In the genomic region with DNA sequence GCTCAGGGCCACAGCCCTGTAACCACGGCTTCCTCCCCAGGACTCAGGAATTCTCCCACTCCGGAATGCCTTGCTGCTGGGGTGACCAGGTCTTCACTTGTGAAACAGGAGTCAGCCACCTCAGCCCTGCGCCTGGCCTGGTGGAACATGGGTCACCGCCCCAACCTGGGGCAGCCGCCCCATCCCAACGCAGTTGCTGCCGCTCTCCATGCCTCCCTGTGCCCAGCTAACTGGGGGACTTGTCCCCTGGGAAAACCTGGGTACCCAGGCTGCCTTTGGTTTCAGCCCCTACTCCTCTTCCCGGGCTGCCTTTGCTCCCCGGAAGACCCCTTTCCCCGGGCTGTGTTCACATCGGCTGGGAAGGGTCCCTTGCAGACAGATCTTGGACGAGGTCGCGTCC, we compare ENCODE assay signal across 9 cellular contexts. TPM values are rescaled to one million over a fixed set of nuclear protein-coding genes. Genes with fewer than 3 reads are reported as not detected.
A peak's percentile ranks its signal among the peaks of the same experiment; 100 is the strongest.
DNase-seq lines count a peak whose midpoint lies in the region; ATAC-seq, FAIRE-seq and TF ChIP-seq lines count a peak whose summit lies in the region.
"Not testable (repeated sequence)": the region's sequence is repeated elsewhere in the genome, so short reads cannot be mapped to it uniquely, and the experiment has no call there.
"Had no signal": no experiment of that assay in that cellular context is flagged by ENCODE, and none has a peak within 500 bp of the region (broad histone marks: within the 10 kb centered on the region; RNA-seq: fewer than 3 reads in every experiment).

No MANE protein-coding gene starts in this region.

- H3K4me1 ChIP-seq in ES-I3 (ENCODE audit: insufficient read depth, low read length); K562 (replicated peaks in 1 of 2; ENCODE audit: control insufficient read depth in 2 of 2, insufficient read depth in 2 of 2, low read length in 2 of 2); esophagus muscularis mucosa: not testable (repeated sequence)
- peaks cover 11% of the 10 kb centered on the region for H3K4me1 ChIP-seq in keratinocyte (ENCODE audit: control insufficient read depth, extremely low read depth, insufficient read depth, low read length)

- DNase-seq in RCC 7860 (ENCODE audit: low spot score), result peak; percentile 38
- not testable (repeated sequence) for DNase-seq in K562 (ENCODE audit: extremely low read depth in 1 of 4, low spot score in 3 of 4); esophagus muscularis mucosa (ENCODE audit: extremely low spot score); keratinocyte (ENCODE audit: low read depth, low spot score); omental fat pad (ENCODE audit: low spot score)
- DNase-seq in stimulated activated CD8-positive, alpha-beta memory T cell treated with anti-CD3 and anti-CD28 coated beads, Interleukin-4, amount 100 ng/mL, for 48 hours, result peak; percentile 22

- not testable (repeated sequence) for H2AFZ ChIP-seq in K562 (ENCODE audit: low read depth, low read length); keratinocyte (ENCODE audit: control insufficient read depth, low read length)

- H3K9me3 ChIP-seq in ES-I3 (ENCODE audit: control insufficient read depth, insufficient read depth, low read length); K562 (replicated peaks; ENCODE audit: control insufficient read depth, insufficient read depth, low read depth, low read length); esophagus muscularis mucosa; keratinocyte (ENCODE audit: control insufficient read depth, low read depth, low read length): not testable (repeated sequence)

- BruUV-seq in K562 (replicated peaks; lab: Mats Ljungman, UMichigan), result not testable (repeated sequence)

- in situ Hi-C loops in K562 (cut with MboI), result not testable (repeated sequence)

- not testable (repeated sequence) for H3K36me3 ChIP-seq in ES-I3 (ENCODE audit: insufficient read depth, low read length); K562 (ENCODE audit: control insufficient read depth, insufficient read depth, low read length); esophagus muscularis mucosa; keratinocyte (ENCODE audit: control insufficient read depth in 2 of 2, extremely low read depth in 1 of 2, insufficient read depth in 2 of 2, low read length in 2 of 2)

- H3K79me2 ChIP-seq in K562 (ENCODE audit: control insufficient read depth, insufficient read depth, low read length); keratinocyte (ENCODE audit: control insufficient read depth, insufficient read depth, low read length): not testable (repeated sequence)

- WGBS in K562 (ENCODE audit: insufficient coverage, low coverage, missing lambda C conversion rate), result 18% methylated on average over 12 of the region's 14 CpGs
- WGBS in esophagus muscularis mucosa, result no CpG with 5 or more reads among the region's 14 CpGs

- not testable (repeated sequence) for H3K27ac ChIP-seq in K562 (ENCODE audit: extremely low read depth, low read depth, low read length); esophagus muscularis mucosa (replicated peaks in 1 of 4)
- peak overlapping the region; percentile 75 for H3K27ac ChIP-seq in keratinocyte (ENCODE audit: control insufficient read depth, insufficient read depth, low read length)

- TF ChIP-seq POLR2A in K562 (conservative IDR thresholded peaks at IDR 0.05); esophagus muscularis mucosa (IDR thresholded peaks at IDR 0.05; ENCODE audit: low read depth): not testable (repeated sequence)

- POLR2A ChIA-PET in K562 (lab: Yijun Ruan, JAX), result not testable (repeated sequence)

- H4K20me1 ChIP-seq in K562 (replicated peaks; ENCODE audit: control insufficient read depth, insufficient read depth, low read length); keratinocyte (ENCODE audit: control insufficient read depth, extremely low read depth, insufficient read depth, low read length): not testable (repeated sequence)

- H3K9me1 ChIP-seq in K562 (ENCODE audit: control insufficient read depth, insufficient read depth, low read length); keratinocyte (ENCODE audit: control insufficient read depth, extremely low read depth, insufficient read depth, low read length): not testable (repeated sequence)

- dilution Hi-C loops in keratinocyte (cut with MboI; ENCODE audit: extremely low pct_ligation_motif_present, low sequenced_read_pairs), result not testable (repeated sequence)

- not testable (repeated sequence) for TF ChIP-seq EP300 in K562 (IDR thresholded peaks at IDR 0.05; ENCODE audit: low read length); esophagus muscularis mucosa (IDR thresholded peaks at IDR 0.05)

- CTCF ChIA-PET in K562 (lab: Yijun Ruan, JAX; ENCODE audit: low intra/inter-chr PET ratio), result not testable (repeated sequence)

- not testable (repeated sequence) for H3K4me3 ChIP-seq in K562
- peak overlapping the region in 3 of 4 donors; percentile 37 to 45 (median 43) for H3K4me3 ChIP-seq in esophagus muscularis mucosa
- peak overlapping the region in 1 of 3 experiments; percentile 16 for H3K4me3 ChIP-seq in keratinocyte (ENCODE audit: control insufficient read depth in 2 of 3, extremely low read depth in 1 of 3, insufficient read depth in 2 of 3, low read depth in 1 of 3, low read length in 3 of 3)

- H3K9ac ChIP-seq in ES-I3 (ENCODE audit: low read depth, low read length) (peak overlapping the region; percentile 42), keratinocyte (ENCODE audit: control insufficient read depth, extremely low read depth, insufficient read depth, low read length) (peak overlapping the region; percentile 67)
- not testable (repeated sequence) for H3K9ac ChIP-seq in K562 (ENCODE audit: insufficient read depth in 1 of 2, low read depth in 2 of 2, low read length in 2 of 2)

- H3K4me2 ChIP-seq in K562 (ENCODE audit: insufficient read depth, low read length), result not testable (repeated sequence)
- peak overlapping the region; percentile 56 for H3K4me2 ChIP-seq in keratinocyte (ENCODE audit: control insufficient read depth, extremely low read depth, insufficient read depth, low read depth, low read length)

- not testable (repeated sequence) for H3K27me3 ChIP-seq in K562 (ENCODE audit: control insufficient read depth in 2 of 2, insufficient read depth in 2 of 2, low read length in 2 of 2); esophagus muscularis mucosa; keratinocyte (ENCODE audit: control insufficient read depth, extremely low read depth, insufficient read depth, low read length)

- ATAC-seq in K562 (peak; percentile 31; the same call in 2 of the 3 replicates), omental fat pad (ENCODE audit: low FRiP score) (peak; percentile 10)

- not testable (repeated sequence) for TF ChIP-seq CTCF in K562 (IDR thresholded peaks at IDR 0.05 in 2 of 3, conservative IDR thresholded peaks at IDR 0.05 in 1 of 3; ENCODE audit: insufficient read depth in 2 of 3, low read depth in 1 of 3, low read length in 3 of 3); esophagus muscularis mucosa (IDR thresholded peaks at IDR 0.05); keratinocyte (optimal IDR thresholded peaks at IDR 0.05 in 1 of 3, IDR thresholded peaks at IDR 0.05 in 1 of 3, conservative IDR thresholded peaks at IDR 0.05 in 1 of 3; ENCODE audit: extremely low read depth in 1 of 3, insufficient read depth in 2 of 3, low read length in 3 of 3); omental fat pad (IDR thresholded peaks at IDR 0.05)

- intact Hi-C loops in K562 (cut with micrococcal nuclease); esophagus muscularis mucosa (cut with DNase I): not testable (repeated sequence)

- not testable (repeated sequence) for FAIRE-seq in RCC 7860 (lab: Jason Lieb, UNC); K562 (lab: Jason Lieb, UNC); keratinocyte (lab: Jason Lieb, UNC)

- not testable (repeated sequence) for TF ChIP-seq RAD21 in K562 (CRISPR knock-in tag; conservative IDR thresholded peaks at IDR 0.05 in 1 of 2, IDR thresholded peaks at IDR 0.05 in 1 of 2)

RNA-seq across cellular contexts. Expression of a gene that starts 22.2 kb away (rescaled TPM):
- not detected in 2 replicates for total RNA-seq in K562 (2011; cell fraction: chromatin; rRNA removed; ENCODE audit: low replicate concordance)
- not detected in 2 replicates for total RNA-seq in K562 (2011; cell fraction: nucleolus; rRNA removed)
- total RNA-seq in K562 (2011; cell fraction: nucleoplasm; rRNA removed), result not detected in 2 replicates
- not detected in 2 replicates for total RNA-seq in K562 (2014; rRNA removed)
- total RNA-seq in K562 (2014; rRNA removed; fragmentation: Illumina TruSeq; extraction: Trizol), result not detected in 2 replicates
- total RNA-seq in K562 (2015; rRNA removed; fragmentation: Illumina TruSeq; extraction: Trizol), result not detected in 2 replicates
- not detected in 2 replicates for total RNA-seq in K562 (2021)
- not detected in 2 replicates for polyA plus RNA-seq in K562 (2011; rRNA removed)
- polyA plus RNA-seq in K562 (2011; cell fraction: cytosol; rRNA removed), result not detected in 2 replicates
- polyA plus RNA-seq in K562 (2011; cell fraction: nucleus; rRNA removed), result not detected in 2 replicates
- polyA plus RNA-seq in K562 (2012), result not detected in 2 replicates
- not detected in 2 replicates for polyA plus RNA-seq in K562 (2014; fragmentation: Illumina TruSeq; extraction: Trizol)
- polyA plus RNA-seq in K562 (2014; fragmentation: Nextera tagmentation; extraction: Ambion mirVana), result not detected
- polyA plus RNA-seq in K562 (2014; rRNA removed), result not detected in 2 replicates
- polyA minus RNA-seq in K562 (2011; rRNA and poly(A)+ RNA removed), result not detected in 2 replicates
- polyA minus RNA-seq in K562 (2011; cell fraction: cytosol; rRNA and poly(A)+ RNA removed), result not detected in 2 replicates
- not detected in 2 replicates for polyA minus RNA-seq in K562 (2011; cell fraction: nucleus; rRNA and poly(A)+ RNA removed)
- total RNA-seq in esophagus muscularis mucosa, result under 1 TPM in 1 of 4 donors, not detected in 3; 0.50 TPM
- 495 to 686 TPM (median 516 TPM) in 3 replicates for polyA plus RNA-seq in keratinocyte
- polyA plus RNA-seq in keratinocyte (2011; ENCODE audit: low read depth), result 409 TPM
- polyA plus RNA-seq in keratinocyte (2011; cell fraction: cytosol; rRNA removed), result 428 and 465 TPM in 2 replicates
- 930 and 1,029 TPM in 2 replicates for polyA plus RNA-seq in keratinocyte (2011; cell fraction: nucleus; rRNA removed)
- 184 and 355 TPM in 2 replicates for polyA plus RNA-seq in keratinocyte (2012; ENCODE audit: low replicate concordance)
- 303 to 582 TPM (median 541 TPM) in 3 replicates for polyA minus RNA-seq in keratinocyte
- 237 TPM for polyA minus RNA-seq in keratinocyte (2011; cell fraction: cytosol; rRNA and poly(A)+ RNA removed)
- polyA minus RNA-seq in keratinocyte (2011; cell fraction: nucleus; rRNA and poly(A)+ RNA removed), result 184 and 248 TPM in 2 replicates
- total RNA-seq in omental fat pad, result 100 to 1,000 TPM in 2 of 4 donors, 10 to 100 TPM in 1, 1 to 10 TPM in 1; 2.4 to 284 (median 86.8) TPM
- total RNA-seq: activated CD8-positive, alpha-beta T cell treated with anti-CD3 and anti-CD28 coated beads for 36 hours; progenitor cell of endocrine pancreas had no signal
